ENCODE assay signal across 9 cellular contexts in genomic region chr10:73931767-73932624, GRCh38. TPM values are rescaled to one million over a fixed set of nuclear protein-coding genes. Genes with fewer than 3 reads are reported as not detected.
DNase-seq lines count a peak whose midpoint lies in the region; ATAC-seq and TF ChIP-seq lines count a peak whose summit lies in the region.
"Had no signal": no experiment of that assay in that cellular context is flagged by ENCODE, and none has a peak within 500 bp of the region (broad histone marks: within the 10 kb centered on the region; RNA-seq: fewer than 3 reads in every experiment).

No MANE protein-coding gene starts in this region.

- no peak overlapping the region for H3K4me3 Mint-ChIP-seq in type B pancreatic cell
- H3K4me3 Mint-ChIP-seq: naive B cell had no signal

- H3K27ac ChIP-seq in adrenal gland = no peak overlapping the region
- H3K27ac ChIP-seq in coronary artery = no peak overlapping the region

- peaks cover 9% of the 10 kb centered on the region for H3K4me1 Mint-ChIP-seq in type B pancreatic cell (ENCODE audit: unreplicated experiment)

- no peak for TF ChIP-seq POLR2A in adrenal gland (IDR thresholded peaks at IDR 0.05)

- H3K36me3 Mint-ChIP-seq in type B pancreatic cell = no peaks in the 10 kb centered on the region
- H3K36me3 Mint-ChIP-seq: naive B cell had no signal

- peak; percentile 56 for ATAC-seq in GM19351 (IDR thresholded peaks at IDR 0.05; ENCODE audit: unreplicated experiment)

- H3K4me3 ChIP-seq in adrenal gland (no peak overlapping the region), coronary artery (no peak overlapping the region)

- 72 to 80% (median 75%) methylated on average over 13 of the region's 13 CpGs for WGBS in adrenal gland, 4 donors

- TF ChIP-seq CTCF in type B pancreatic cell (conservative IDR thresholded peaks at IDR 0.05) = no peak
- no peak for TF ChIP-seq CTCF in adrenal gland (IDR thresholded peaks at IDR 0.05)
- no peak for TF ChIP-seq CTCF in coronary artery (IDR thresholded peaks at IDR 0.05)

- H3K27ac Mint-ChIP-seq in type B pancreatic cell = peak overlapping the region; percentile 51

- H3K4me1 ChIP-seq in adrenal gland (replicated peaks in 1 of 2) = no peaks in the 10 kb centered on the region

- no peaks in the 10 kb centered on the region for H3K9me3 ChIP-seq in adrenal gland (replicated peaks in 1 of 3)

- no peaks in the 10 kb centered on the region for H3K27me3 ChIP-seq in adrenal gland

- no peaks in the 10 kb centered on the region for H3K9me3 Mint-ChIP-seq in type B pancreatic cell
- H3K9me3 Mint-ChIP-seq: naive B cell had no signal

- DNase-seq in HT-29 (ENCODE audit: low spot score) (peak; percentile 81), activated T-cell treated with anti-CD3 and anti-CD28 coated beads for 1 hour (ENCODE audit: low read depth) (peak; percentile 36), kidney glomerular epithelial cell (lab: John Stamatoyannopoulos, UW) (peak; percentile 23), type B pancreatic cell (ENCODE audit: extremely low spot score, unreplicated experiment) (no peak), adrenal gland (no peak), SK-N-DZ (ENCODE audit: low spot score) (no peak), coronary artery (ENCODE audit: low spot score) (no peak)
- DNase-seq: naive B cell had no signal

- no peaks in the 10 kb centered on the region for H3K36me3 ChIP-seq in adrenal gland (replicated peaks in 1 of 2)

- intact Hi-C loops in adrenal gland (cut with DNase I) = no loop called here

- no peaks in the 10 kb centered on the region for H3K27me3 Mint-ChIP-seq in type B pancreatic cell

RNA-seq across cellular contexts. Expression of gene PLAU, which starts 21.1 kb away (rescaled TPM):
- total RNA-seq in HT-29 (2014; rRNA removed; shearing (Covaris generic)) = 0.15 and 0.21 TPM in 2 replicates
- total RNA-seq in type B pancreatic cell (ENCODE audit: low replicate concordance) = 3.5 and 5.5 TPM in 2 replicates
- total RNA-seq in adrenal gland = 10 to 100 TPM in 2 of 8 donors, 1 to 10 TPM in 6; 2.2 to 10.6 (median 7.5) TPM
- polyA plus RNA-seq in adrenal gland = 10 to 100 TPM in 1 of 3 donors, 1 to 10 TPM in 2; 2.6 to 19.4 (median 3.7) TPM
- 0.06 TPM in 1 of 2 replicates, not detected in the other for polyA plus RNA-seq in SK-N-DZ (2014; cell fraction: cytosol; rRNA removed)
- polyA plus RNA-seq in SK-N-DZ (2014; cell fraction: nucleus; rRNA removed) = not detected in 2 replicates

RNA-seq across cellular contexts. Expression of gene CAMK2G, which starts 57.6 kb away (rescaled TPM):
- 44.2 and 48.3 TPM in 2 replicates for total RNA-seq in HT-29 (2014; rRNA removed; shearing (Covaris generic))
- total RNA-seq in type B pancreatic cell (ENCODE audit: low replicate concordance) (24.9 and 27.5 TPM in 2 replicates), adrenal gland (10 to 100 TPM; 12.7 to 27.3 (median 21.3) TPM)
- 10 to 100 TPM; 16.3 to 19.7 (median 19.7) TPM for polyA plus RNA-seq in adrenal gland
- polyA plus RNA-seq in SK-N-DZ (2014; cell fraction: cytosol; rRNA removed) = 50.3 and 68.4 TPM in 2 replicates
- 118 and 135 TPM in 2 replicates for polyA plus RNA-seq in SK-N-DZ (2014; cell fraction: nucleus; rRNA removed)

Comparison
In these comparisons a context has a peak if more than half of its experiments do, and no peak if none do; other contexts are left out.
1. DNase-seq: peak in HT-29 (single experiment), activated T-cell treated with anti-CD3 and anti-CD28 coated beads for 1 hour (single experiment) and kidney glomerular epithelial cell (single experiment); none in type B pancreatic cell (single experiment), adrenal gland (0 of 7), SK-N-DZ (single experiment) and coronary artery (single experiment).